1 cellular context compared by ENCODE assay signal in the genomic region with DNA sequence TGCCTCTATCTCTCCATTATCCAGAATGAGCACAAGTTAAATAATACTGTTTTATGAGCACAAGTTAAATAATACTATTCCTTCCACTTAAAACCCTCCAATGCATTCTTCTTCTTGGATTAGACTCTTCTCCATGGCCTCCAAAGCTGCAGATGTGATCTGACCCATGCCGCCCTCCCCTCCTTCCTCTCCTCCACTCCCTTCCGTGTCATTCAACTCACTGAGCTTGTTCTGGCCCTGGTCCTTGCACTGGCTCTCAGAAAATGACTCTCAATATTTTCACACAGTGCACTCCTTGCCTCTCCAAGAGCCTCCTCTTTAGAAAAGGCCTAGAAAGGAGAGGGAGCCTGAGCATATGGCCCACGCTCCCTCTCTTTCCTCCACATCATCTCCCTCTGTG.
TF ChIP-seq lines count a peak whose summit lies in the region.

No MANE protein-coding gene starts in this region.

TF ChIP-seq in GM23338, 12 proteins besides CTCF, POLR2A, EP300 and RAD21:
- TF ChIP-seq ZNF331 (CRISPR knock-in tag; IDR thresholded peaks at IDR 0.05; ENCODE audit: low read depth) (no peak), ZNF114 (CRISPR knock-in tag; IDR thresholded peaks at IDR 0.05) (no peak), EZH2 (IDR thresholded peaks at IDR 0.05; ENCODE audit: low read depth, unreplicated experiment) (no peak), CREB1 (CRISPR knock-in tag; IDR thresholded peaks at IDR 0.05; ENCODE audit: low read depth) (no peak)
- TF ChIP-seq, protein P1, sequence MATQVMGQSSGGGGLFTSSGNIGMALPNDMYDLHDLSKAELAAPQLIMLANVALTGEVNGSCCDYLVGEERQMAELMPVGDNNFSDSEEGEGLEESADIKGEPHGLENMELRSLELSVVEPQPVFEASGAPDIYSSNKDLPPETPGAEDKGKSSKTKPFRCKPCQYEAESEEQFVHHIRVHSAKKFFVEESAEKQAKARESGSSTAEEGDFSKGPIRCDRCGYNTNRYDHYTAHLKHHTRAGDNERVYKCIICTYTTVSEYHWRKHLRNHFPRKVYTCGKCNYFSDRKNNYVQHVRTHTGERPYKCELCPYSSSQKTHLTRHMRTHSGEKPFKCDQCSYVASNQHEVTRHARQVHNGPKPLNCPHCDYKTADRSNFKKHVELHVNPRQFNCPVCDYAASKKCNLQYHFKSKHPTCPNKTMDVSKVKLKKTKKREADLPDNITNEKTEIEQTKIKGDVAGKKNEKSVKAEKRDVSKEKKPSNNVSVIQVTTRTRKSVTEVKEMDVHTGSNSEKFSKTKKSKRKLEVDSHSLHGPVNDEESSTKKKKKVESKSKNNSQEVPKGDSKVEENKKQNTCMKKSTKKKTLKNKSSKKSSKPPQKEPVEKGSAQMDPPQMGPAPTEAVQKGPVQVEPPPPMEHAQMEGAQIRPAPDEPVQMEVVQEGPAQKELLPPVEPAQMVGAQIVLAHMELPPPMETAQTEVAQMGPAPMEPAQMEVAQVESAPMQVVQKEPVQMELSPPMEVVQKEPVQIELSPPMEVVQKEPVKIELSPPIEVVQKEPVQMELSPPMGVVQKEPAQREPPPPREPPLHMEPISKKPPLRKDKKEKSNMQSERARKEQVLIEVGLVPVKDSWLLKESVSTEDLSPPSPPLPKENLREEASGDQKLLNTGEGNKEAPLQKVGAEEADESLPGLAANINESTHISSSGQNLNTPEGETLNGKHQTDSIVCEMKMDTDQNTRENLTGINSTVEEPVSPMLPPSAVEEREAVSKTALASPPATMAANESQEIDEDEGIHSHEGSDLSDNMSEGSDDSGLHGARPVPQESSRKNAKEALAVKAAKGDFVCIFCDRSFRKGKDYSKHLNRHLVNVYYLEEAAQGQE (IDR thresholded peaks at IDR 0.05; ENCODE audit: unreplicated experiment): no peak
